ENCODE assay signal across 16 cellular contexts in genomic region chr9:88742483-88742882, GRCh38.
DNase-seq lines count a peak whose midpoint lies in the region; ATAC-seq lines count a peak whose summit lies in the region.
"Had no signal": no experiment of that assay in that cellular context is flagged by ENCODE, and none has a peak within 500 bp of the region (broad histone marks: within the 10 kb centered on the region; RNA-seq: fewer than 3 reads in every experiment).

No MANE protein-coding gene starts in this region.

- H3K4me1 ChIP-seq in adipocyte (ENCODE audit: control insufficient read depth, insufficient read depth, low read length) (peaks cover 55% of the 10 kb centered on the region), skeletal muscle satellite cell (ENCODE audit: control insufficient read depth, insufficient read depth, low read length) (peaks cover 46% of the 10 kb centered on the region), Karpas-422 (ENCODE audit: low read length) (no peaks in the 10 kb centered on the region)
- H3K4me1 ChIP-seq: SJCRH30 had no signal

- no peak overlapping the region for H2AFZ ChIP-seq in Karpas-422 (ENCODE audit: low read length)

- peak overlapping the region; percentile 31 for H3K4me3 ChIP-seq in adipocyte (ENCODE audit: low read length)
- H3K4me3 ChIP-seq in skeletal muscle satellite cell (ENCODE audit: low read length), result no peak overlapping the region
- no peak overlapping the region for H3K4me3 ChIP-seq in Karpas-422 (ENCODE audit: low read length)
- H3K4me3 ChIP-seq: SJCRH30, skin epidermis had no signal

- H3K27ac Mint-ChIP-seq in T-helper 17 cell, result no peak overlapping the region
- no peak overlapping the region for H3K27ac Mint-ChIP-seq in activated naive CD8-positive, alpha-beta T cell treated with anti-CD3 and anti-CD28 coated beads, Interleukin-2, amount 50 U/mL, for 24 hours
- H3K27ac Mint-ChIP-seq: activated B cell treated with CpG ODN at 0.5 μM for 24 hours; CD4-positive, alpha-beta T cell; naive B cell had no signal

- no peak overlapping the region for H3K27ac ChIP-seq in Karpas-422 (ENCODE audit: low read length)
- H3K27ac ChIP-seq: SJCRH30 had no signal

- no peaks in the 10 kb centered on the region for H3K9me2 ChIP-seq in Karpas-422 (replicated peaks; ENCODE audit: insufficient read depth, low read length)

- H3K9ac ChIP-seq in adipocyte (ENCODE audit: low read length), result peak overlapping the region; percentile 30
- peak overlapping the region; percentile 54 for H3K9ac ChIP-seq in skeletal muscle satellite cell (ENCODE audit: low read depth, low read length)
- no peak overlapping the region for H3K9ac ChIP-seq in Karpas-422 (ENCODE audit: low read length)

- peaks cover 2% of the 10 kb centered on the region for H3K4me1 Mint-ChIP-seq in T-helper 17 cell
- no peaks in the 10 kb centered on the region for H3K4me1 Mint-ChIP-seq in activated naive CD8-positive, alpha-beta T cell treated with anti-CD3 and anti-CD28 coated beads, Interleukin-2, amount 50 U/mL, for 24 hours
- H3K4me1 Mint-ChIP-seq: activated B cell treated with CpG ODN at 0.5 μM for 24 hours, naive B cell had no signal

- H4K20me1 ChIP-seq in Karpas-422 (ENCODE audit: insufficient read depth, low read depth, low read length), result no peaks in the 10 kb centered on the region

- peaks cover 69% of the 10 kb centered on the region for H3K27me3 Mint-ChIP-seq in T-helper 17 cell
- peaks cover 12% of the 10 kb centered on the region for H3K27me3 Mint-ChIP-seq in activated naive CD8-positive, alpha-beta T cell treated with anti-CD3 and anti-CD28 coated beads, Interleukin-2, amount 50 U/mL, for 24 hours

- intact Hi-C loops in left cardiac atrium (cut with DNase I), result no loop called here

- no peak overlapping the region for H3K4me3 Mint-ChIP-seq in T-helper 17 cell
- no peak overlapping the region for H3K4me3 Mint-ChIP-seq in activated naive CD8-positive, alpha-beta T cell treated with anti-CD3 and anti-CD28 coated beads, Interleukin-2, amount 50 U/mL, for 24 hours
- H3K4me3 Mint-ChIP-seq: activated B cell treated with CpG ODN at 0.5 μM for 24 hours; CD4-positive, alpha-beta T cell; naive B cell had no signal

- ATAC-seq in left cardiac atrium (peak; percentile 32 to 67), GM18502 (IDR thresholded peaks at IDR 0.05; ENCODE audit: poor library complexity, unreplicated experiment) (no peak), T-helper 17 cell (no peak)
- no peak for ATAC-seq in activated naive CD8-positive, alpha-beta T cell treated with anti-CD3 and anti-CD28 coated beads, Interleukin-2, amount 50 U/mL, for 24 hours

- DNase-seq in EH (ENCODE audit: low read depth), result peak; percentile 84
- DNase-seq in adipocyte (ENCODE audit: low read depth), result peak; percentile 96
- peak; percentile 55 for DNase-seq in left cardiac atrium
- DNase-seq in T-helper 17 cell, result no peak
- no peak for DNase-seq in activated naive CD8-positive, alpha-beta T cell treated with anti-CD3 and anti-CD28 coated beads, Interleukin-2, amount 50 U/mL, for 24 hours
- DNase-seq in Karpas-422, result no peak
- DNase-seq: activated B cell treated with CpG ODN at 0.5 μM for 24 hours; activated T-cell treated with anti-CD3 and anti-CD28 coated beads, Interleukin-2, amount 50 U/mL, for 1 hour; CD4-positive, alpha-beta T cell; naive B cell; NCI-H1092; NCI-H510A treated with DMSO at 0.1 percent for 48 hours; SJCRH30 had no signal

- H3K9me3 ChIP-seq in adipocyte (ENCODE audit: control insufficient read depth, low read length) (no peaks in the 10 kb centered on the region), skeletal muscle satellite cell (replicated peaks; ENCODE audit: low read length) (no peaks in the 10 kb centered on the region), T-helper 17 cell (ENCODE audit: control insufficient read depth, low read length, poor library complexity, severe bottlenecking) (no peaks in the 10 kb centered on the region), Karpas-422 (ENCODE audit: low read length) (no peaks in the 10 kb centered on the region)
- H3K9me3 ChIP-seq: SJCRH30 had no signal

- H3K79me2 ChIP-seq in Karpas-422 (ENCODE audit: low read length), result no peaks in the 10 kb centered on the region

- H3K36me3 Mint-ChIP-seq in T-helper 17 cell (ENCODE audit: low read depth), result peaks cover 8% of the 10 kb centered on the region
- no peaks in the 10 kb centered on the region for H3K36me3 Mint-ChIP-seq in activated naive CD8-positive, alpha-beta T cell treated with anti-CD3 and anti-CD28 coated beads, Interleukin-2, amount 50 U/mL, for 24 hours (ENCODE audit: low read depth)
- H3K36me3 Mint-ChIP-seq: naive B cell had no signal

- H3K4me2 ChIP-seq in skeletal muscle satellite cell (ENCODE audit: low read length) (peak overlapping the region; percentile 49), Karpas-422 (ENCODE audit: low read depth, low read length, poor library complexity, severe bottlenecking) (no peak overlapping the region)

- H3K27me3 ChIP-seq in adipocyte (replicated peaks; ENCODE audit: control insufficient read depth, insufficient read depth, low read length) (no peaks in the 10 kb centered on the region), skeletal muscle satellite cell (ENCODE audit: control insufficient read depth, insufficient read depth, low read length) (no peaks in the 10 kb centered on the region), Karpas-422 (ENCODE audit: low read length) (no peaks in the 10 kb centered on the region)

- H3K36me3 ChIP-seq in adipocyte (ENCODE audit: control insufficient read depth, insufficient read depth, low read length, severe bottlenecking) (no peaks in the 10 kb centered on the region), skeletal muscle satellite cell (ENCODE audit: insufficient read depth, low read length) (no peaks in the 10 kb centered on the region), Karpas-422 (ENCODE audit: insufficient read depth, low read length) (no peaks in the 10 kb centered on the region)
- H3K36me3 ChIP-seq: SJCRH30 had no signal

- no peaks in the 10 kb centered on the region for H3K9me3 Mint-ChIP-seq in activated naive CD8-positive, alpha-beta T cell treated with anti-CD3 and anti-CD28 coated beads, Interleukin-2, amount 50 U/mL, for 24 hours
- H3K9me3 Mint-ChIP-seq: activated B cell treated with CpG ODN at 0.5 μM for 24 hours; CD4-positive, alpha-beta T cell; naive B cell had no signal

Comparison
In these comparisons a context has a peak if more than half of its experiments do, and no peak if none do; other contexts are left out.
1. DNase-seq: peak in EH (single experiment), adipocyte (single experiment) and left cardiac atrium (single experiment); none in T-helper 17 cell (0 of 3), activated naive CD8-positive, alpha-beta T cell treated with anti-CD3 and anti-CD28 coated beads, Interleukin-2, amount 50 U/mL, for 24 hours (single experiment) and Karpas-422 (single experiment).
2. ATAC-seq: peak in left cardiac atrium (2 of 2); none in GM18502 (single experiment), T-helper 17 cell (single experiment) and activated naive CD8-positive, alpha-beta T cell treated with anti-CD3 and anti-CD28 coated beads, Interleukin-2, amount 50 U/mL, for 24 hours (single experiment).